In the genomic region with DNA sequence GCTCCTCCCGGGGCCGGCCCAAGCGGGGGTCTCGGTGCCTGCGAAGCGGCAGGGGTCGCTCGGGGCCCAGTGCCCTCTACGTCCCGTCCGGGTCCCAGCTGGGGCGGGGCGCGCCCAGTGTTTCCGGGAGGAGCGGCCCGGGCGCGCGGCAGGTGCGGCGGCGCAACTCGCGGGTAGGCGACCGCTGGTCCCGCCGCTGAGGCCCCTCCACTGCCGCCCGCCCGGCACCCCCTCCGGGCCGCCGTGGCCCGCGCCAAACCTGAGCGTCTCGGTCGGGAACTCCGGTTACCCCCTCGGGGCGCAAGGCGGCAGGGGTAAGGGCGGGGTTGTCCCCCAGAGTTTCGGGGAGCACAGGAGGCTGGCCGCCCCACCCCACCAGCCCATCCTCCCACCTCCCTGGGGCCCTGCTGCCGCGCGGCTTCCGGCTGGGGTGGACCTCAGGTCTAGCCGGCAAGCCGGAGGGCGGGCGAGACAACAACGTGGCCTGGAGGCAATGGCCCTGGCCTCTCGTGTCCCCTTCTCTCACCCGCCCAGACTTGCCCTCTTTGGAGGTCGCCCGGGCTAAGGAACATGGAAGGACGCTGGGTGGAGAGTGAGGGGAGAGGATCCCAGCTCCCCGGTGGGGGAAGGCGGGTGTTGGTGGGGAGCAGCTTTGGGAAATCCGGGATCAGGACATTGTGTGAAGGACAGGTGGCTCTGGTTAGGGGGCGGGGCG, we compare ENCODE assay signal across 8 cellular contexts. TPM values are rescaled to one million over a fixed set of nuclear protein-coding genes. Genes with fewer than 3 reads are reported as not detected.
A peak's percentile ranks its signal among the peaks of the same experiment; 100 is the strongest.
DNase-seq lines count a peak whose midpoint lies in the region; ATAC-seq, FAIRE-seq and TF ChIP-seq lines count a peak whose summit lies in the region.

No MANE protein-coding gene starts in this region.

- peak overlapping the region; percentile 69 for H3K4me3 Mint-ChIP-seq in activated T-helper 2 cell treated with anti-CD3 and anti-CD28 coated beads, Interferon-gamma antibody, Interleukin-2, Interleukin-4, amounts not matched to agents 10 μg/mL and 5 μg/mL and 100 μg/mL, durations not matched to agents 14 hours and 24 hours and 36 hours (ENCODE audit: low read depth)

- H3K27ac ChIP-seq in liver (ENCODE audit: low read depth in 1 of 2, low read length in 2 of 2) (peak overlapping the region in 1 of 2 donors; percentile 16), vagina (no peak overlapping the region)

- 11% methylated on average over 66 of the region's 66 CpGs for WGBS in liver

- H3K27me3 ChIP-seq in liver (ENCODE audit: control insufficient read depth in 4 of 4, insufficient read depth in 4 of 4, low read length in 3 of 4) (no peaks in the 10 kb centered on the region), vagina (no peaks in the 10 kb centered on the region)

- DNase-seq in GM12892 (ENCODE audit: insufficient read length) (peak; percentile 71), vagina (ENCODE audit: extremely low spot score in 2 of 2) (no peak), cerebellar cortex (ENCODE audit: low spot score) (no peak), NCI-H1436 treated with DMSO at 0.1 percent for 48 hours (lab: John Stamatoyannopoulos, UW) (no peak)
- DNase-seq in activated T-helper 2 cell treated with anti-CD3 and anti-CD28 coated beads, Interferon-gamma antibody, Interleukin-2, Interleukin-4, amounts not matched to agents 10 μg/mL and 5 μg/mL and 100 μg/mL, durations not matched to agents 14 hours and 24 hours and 36 hours (ENCODE audit: low spot score): no peak
- DNase-seq in activated CD4-positive, CD25-positive, alpha-beta regulatory T cell (lab: John Stamatoyannopoulos, UW): no peak

- H3K4me1 ChIP-seq in liver (ENCODE audit: control insufficient read depth in 4 of 4, insufficient read depth in 4 of 4, low read length in 3 of 4) (peaks cover 57 to 91% (median 71%) of the 10 kb centered on the region in 4 donors), vagina (peaks cover 59% of the 10 kb centered on the region)

- no peak for TF ChIP-seq CTCF in liver (IDR thresholded peaks at IDR 0.05; ENCODE audit: low read depth, low read length, missing input control)
- TF ChIP-seq CTCF in vagina (IDR thresholded peaks at IDR 0.05): no peak

- H3K9me3 ChIP-seq in liver (ENCODE audit: control insufficient read depth in 4 of 4, low read length in 3 of 4) (no peaks in the 10 kb centered on the region), vagina (no peaks in the 10 kb centered on the region)

- H3K36me3 Mint-ChIP-seq in activated T-helper 2 cell treated with anti-CD3 and anti-CD28 coated beads, Interferon-gamma antibody, Interleukin-2, Interleukin-4, amounts not matched to agents 10 μg/mL and 5 μg/mL and 100 μg/mL, durations not matched to agents 14 hours and 24 hours and 36 hours (ENCODE audit: low read depth): peaks cover 12% of the 10 kb centered on the region

- no peak overlapping the region for H3K9ac ChIP-seq in liver (ENCODE audit: low read depth in 1 of 2, low read length in 2 of 2)

- peaks cover 0 to 12% (median 3%) of the 10 kb centered on the region in 4 donors for H3K36me3 ChIP-seq in liver (ENCODE audit: control insufficient read depth in 4 of 4, insufficient read depth in 3 of 4, low read depth in 1 of 4, low read length in 3 of 4)
- H3K36me3 ChIP-seq in vagina: peaks cover 0 to 27% of the 10 kb centered on the region in 2 donors

- H3K4me3 ChIP-seq in liver (ENCODE audit: low read depth in 1 of 3, low read length in 3 of 3): peak overlapping the region in 1 of 3 donors; percentile 51
- peak overlapping the region; percentile 33 to 36 for H3K4me3 ChIP-seq in vagina

- no peak for TF ChIP-seq RAD21 in liver (IDR thresholded peaks at IDR 0.05)

- H3K27me3 Mint-ChIP-seq in activated T-helper 2 cell treated with anti-CD3 and anti-CD28 coated beads, Interferon-gamma antibody, Interleukin-2, Interleukin-4, amounts not matched to agents 10 μg/mL and 5 μg/mL and 100 μg/mL, durations not matched to agents 14 hours and 24 hours and 36 hours (ENCODE audit: low read depth): peaks cover 32% of the 10 kb centered on the region

- intact Hi-C loops in activated T-helper 2 cell treated with anti-CD3 and anti-CD28 coated beads, Interferon-gamma antibody, Interleukin-2, Interleukin-4, amounts not matched to agents 10 μg/mL and 5 μg/mL and 100 μg/mL, durations not matched to agents 14 hours and 24 hours and 36 hours (cut with micrococcal nuclease): no loop called here
- intact Hi-C loops in vagina (cut with DNase I): no loop called here

- TF ChIP-seq POLR2A in GM12892 (IDR thresholded peaks at IDR 0.05; ENCODE audit: low read depth, low read length) (no peak), vagina (IDR thresholded peaks at IDR 0.05) (no peak)

- peak; percentile 29 for ATAC-seq in HG03045 (IDR thresholded peaks at IDR 0.05; ENCODE audit: unreplicated experiment)

- no peaks in the 10 kb centered on the region for H3K9me3 Mint-ChIP-seq in activated T-helper 2 cell treated with anti-CD3 and anti-CD28 coated beads, Interferon-gamma antibody, Interleukin-2, Interleukin-4, amounts not matched to agents 10 μg/mL and 5 μg/mL and 100 μg/mL, durations not matched to agents 14 hours and 24 hours and 36 hours

- peak overlapping the region; percentile 52 for H3K27ac Mint-ChIP-seq in activated T-helper 2 cell treated with anti-CD3 and anti-CD28 coated beads, Interferon-gamma antibody, Interleukin-2, Interleukin-4, amounts not matched to agents 10 μg/mL and 5 μg/mL and 100 μg/mL, durations not matched to agents 14 hours and 24 hours and 36 hours

- peak; percentile 95 for FAIRE-seq in GM12892 (lab: Jason Lieb, UNC)

- H3K4me1 Mint-ChIP-seq in activated T-helper 2 cell treated with anti-CD3 and anti-CD28 coated beads, Interferon-gamma antibody, Interleukin-2, Interleukin-4, amounts not matched to agents 10 μg/mL and 5 μg/mL and 100 μg/mL, durations not matched to agents 14 hours and 24 hours and 36 hours (ENCODE audit: low read depth): peaks cover 12% of the 10 kb centered on the region

TF ChIP-seq in liver, 16 proteins besides CTCF, POLR2A, EP300 and RAD21 (continues in another document):
- no peak for TF ChIP-seq REST (IDR thresholded peaks at IDR 0.05)
- no peak for TF ChIP-seq HNF4G (IDR thresholded peaks at IDR 0.05)

RNA-seq across cellular contexts. Expression of gene CRACR2B, which starts 0.4 kb away (rescaled TPM):
- polyA plus RNA-seq in GM12892 (2012; ENCODE audit: missing spikeins): 1.6 TPM
- total RNA-seq in activated T-helper 2 cell treated with anti-CD3 and anti-CD28 coated beads, Interferon-gamma antibody, Interleukin-2, Interleukin-4, amounts not matched to agents 10 μg/mL and 5 μg/mL and 100 μg/mL, durations not matched to agents 14 hours and 24 hours and 36 hours: 4.9 and 5.1 TPM in 2 replicates
- 1 to 10 TPM in 1 of 2 donors, under 1 TPM in 1; 0.14 to 2.8 TPM for total RNA-seq in liver
- polyA plus RNA-seq in liver: 1 to 10 TPM; 1.6 to 2.9 TPM
- 4.9 TPM for total RNA-seq in vagina

RNA-seq across cellular contexts. Expression of gene CD151, which starts 5.4 kb away (rescaled TPM):
- 10.3 TPM for polyA plus RNA-seq in GM12892 (2012; ENCODE audit: missing spikeins)
- total RNA-seq in activated T-helper 2 cell treated with anti-CD3 and anti-CD28 coated beads, Interferon-gamma antibody, Interleukin-2, Interleukin-4, amounts not matched to agents 10 μg/mL and 5 μg/mL and 100 μg/mL, durations not matched to agents 14 hours and 24 hours and 36 hours: 95.7 and 106 TPM in 2 replicates
- total RNA-seq in liver (100 to 1,000 TPM in 1 of 2 donors, 10 to 100 TPM in 1; 31.6 to 127 TPM), vagina (150 TPM)
- 100 to 1,000 TPM; 121 to 264 TPM for polyA plus RNA-seq in liver

RNA-seq across cellular contexts. Expression of gene PNPLA2, which starts 8.6 kb away (rescaled TPM):
- 5.5 TPM for polyA plus RNA-seq in GM12892 (2012; ENCODE audit: missing spikeins)
- 56.1 and 59.8 TPM in 2 replicates for total RNA-seq in activated T-helper 2 cell treated with anti-CD3 and anti-CD28 coated beads, Interferon-gamma antibody, Interleukin-2, Interleukin-4, amounts not matched to agents 10 μg/mL and 5 μg/mL and 100 μg/mL, durations not matched to agents 14 hours and 24 hours and 36 hours
- total RNA-seq in liver: 10 to 100 TPM; 13.7 to 29.1 TPM
- polyA plus RNA-seq in liver: 10 to 100 TPM; 25.3 to 58.9 TPM
- 103 TPM for total RNA-seq in vagina

RNA-seq across cellular contexts. Expression of gene POLR2L, which starts 15.0 kb away (rescaled TPM):
- polyA plus RNA-seq in GM12892 (2012; ENCODE audit: missing spikeins): 59.6 TPM
- 101 and 111 TPM in 2 replicates for total RNA-seq in activated T-helper 2 cell treated with anti-CD3 and anti-CD28 coated beads, Interferon-gamma antibody, Interleukin-2, Interleukin-4, amounts not matched to agents 10 μg/mL and 5 μg/mL and 100 μg/mL, durations not matched to agents 14 hours and 24 hours and 36 hours
- total RNA-seq in liver: 10 to 100 TPM; 28.1 to 60.4 TPM
- polyA plus RNA-seq in liver: 100 to 1,000 TPM; 152 to 230 TPM
- 53.8 TPM for total RNA-seq in vagina

RNA-seq across cellular contexts. Expression of gene TSPAN4, which starts 15.3 kb away (rescaled TPM):
- polyA plus RNA-seq in GM12892 (2012; ENCODE audit: missing spikeins): 3.3 TPM
- 15.8 and 16.9 TPM in 2 replicates for total RNA-seq in activated T-helper 2 cell treated with anti-CD3 and anti-CD28 coated beads, Interferon-gamma antibody, Interleukin-2, Interleukin-4, amounts not matched to agents 10 μg/mL and 5 μg/mL and 100 μg/mL, durations not matched to agents 14 hours and 24 hours and 36 hours
- 10 to 100 TPM; 25.2 to 35.6 TPM for total RNA-seq in liver
- polyA plus RNA-seq in liver: 10 to 100 TPM; 16.5 to 38.1 TPM
- 99.0 TPM for total RNA-seq in vagina
